Comparison of ENCODE assay signal across 1 cellular context in genomic region chr2:173513117-173513516, GRCh38.
TF ChIP-seq lines count a peak whose summit lies in the region.

No MANE protein-coding gene starts in this region.

TF ChIP-seq in H1, 55 proteins besides CTCF, POLR2A, EP300 and RAD21 (continued from another document):
- TF ChIP-seq CHD7 (IDR thresholded peaks at IDR 0.05; ENCODE audit: insufficient replicate concordance, low read length) (no peak), POU5F1 (IDR thresholded peaks at IDR 0.05; ENCODE audit: low read depth, low read length) (no peak), MAFK (IDR thresholded peaks at IDR 0.05; ENCODE audit: low read depth, low read length) (no peak), ASH2L (IDR thresholded peaks at IDR 0.05; ENCODE audit: low read length) (no peak), JUN (IDR thresholded peaks at IDR 0.05; ENCODE audit: low read depth, low read length) (no peak), GABPA (IDR thresholded peaks at IDR 0.05; ENCODE audit: borderline replicate concordance, insufficient read depth, low read length) (no peak), SIN3A (conservative IDR thresholded peaks at IDR 0.05 in 1 of 2, IDR thresholded peaks at IDR 0.05 in 1 of 2; ENCODE audit: low read depth in 1 of 2, low read length in 2 of 2) (no peak), YY1 (IDR thresholded peaks at IDR 0.05; ENCODE audit: low read depth, low read length) (no peak), TAF7 (optimal IDR thresholded peaks at IDR 0.05; ENCODE audit: borderline replicate concordance, low read depth, low read length) (no peak), NANOG (IDR thresholded peaks at IDR 0.05; ENCODE audit: insufficient read depth, low read depth, low read length, poor library complexity, severe bottlenecking) (no peak), RXRA (IDR thresholded peaks at IDR 0.05; ENCODE audit: insufficient read depth, low read depth, low read length) (no peak), ATF3 (IDR thresholded peaks at IDR 0.05; ENCODE audit: insufficient read depth, low read depth, low read length) (no peak), BRCA1 (IDR thresholded peaks at IDR 0.05; ENCODE audit: low read depth, low read length) (no peak), JUND (IDR thresholded peaks at IDR 0.05; ENCODE audit: low read length) (no peak)
